ENCODE assay signal across 16 cellular contexts in the genomic region with DNA sequence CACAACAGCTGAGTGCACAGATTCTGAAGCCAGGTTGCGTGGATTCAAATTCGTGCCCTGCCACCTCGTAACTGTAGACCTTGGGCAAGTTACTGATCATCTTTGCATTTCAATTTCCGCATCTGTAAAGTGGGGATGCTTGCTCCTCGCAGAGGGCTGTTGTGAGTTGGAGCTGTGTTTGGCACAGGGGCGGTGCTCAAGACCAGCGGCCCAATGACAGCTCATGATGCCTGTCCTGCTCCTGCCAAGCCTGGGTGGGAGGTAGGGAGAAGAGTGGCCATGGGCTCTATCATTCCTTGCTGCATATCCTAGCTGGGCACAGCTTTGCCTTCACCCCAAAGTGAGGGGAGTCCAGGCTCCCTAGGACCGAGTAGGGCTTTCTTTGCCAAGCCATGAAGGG. TPM values are rescaled to one million over a fixed set of nuclear protein-coding genes. Genes with fewer than 3 reads are reported as not detected.
DNase-seq lines count a peak whose midpoint lies in the region; ATAC-seq, FAIRE-seq and TF ChIP-seq lines count a peak whose summit lies in the region.
"Had no signal": no experiment of that assay in that cellular context is flagged by ENCODE, and none has a peak within 500 bp of the region (broad histone marks: within the 10 kb centered on the region; RNA-seq: fewer than 3 reads in every experiment).

No MANE protein-coding gene starts in this region.

- no peak overlapping the region for H3K4me3 ChIP-seq in Panc1 (ENCODE audit: low read depth in 2 of 2, low read length in 2 of 2)
- H3K4me3 ChIP-seq in osteoblast (ENCODE audit: insufficient read depth, low read length): no peak overlapping the region
- no peak overlapping the region for H3K4me3 ChIP-seq in pancreas

- WGBS in pancreas, 2 donors: 89% methylated on average over 8 of the region's 8 CpGs

- H3K79me2 ChIP-seq in osteoblast (ENCODE audit: insufficient read depth, low read length): no peaks in the 10 kb centered on the region

- CTCF ChIA-PET in Panc1 (lab: Charles Lee): no interaction called here

- no TSS peak for BruUV-seq in Panc1 (replicated peaks; lab: Mats Ljungman, UMichigan)

- no peak overlapping the region for H2AFZ ChIP-seq in osteoblast (ENCODE audit: low read length)

- H3K36me3 ChIP-seq in Panc1 (ENCODE audit: control insufficient read depth, insufficient read depth, low read length): no peaks in the 10 kb centered on the region
- H3K36me3 ChIP-seq in osteoblast (ENCODE audit: insufficient read depth, low read length): peaks cover 3% of the 10 kb centered on the region
- H3K36me3 ChIP-seq in pancreas: no peaks in the 10 kb centered on the region

- no peaks in the 10 kb centered on the region for H3K9me3 ChIP-seq in Panc1 (ENCODE audit: control insufficient read depth, insufficient read depth, low read depth, low read length)
- no peaks in the 10 kb centered on the region for H3K9me3 ChIP-seq in osteoblast (ENCODE audit: low read depth, low read length)
- H3K9me3 ChIP-seq in pancreas: no peaks in the 10 kb centered on the region

- ATAC-seq in Panc1: 0 out of 2 replicates have a peak, but pooled peaks have one; percentile 14
- no peak for ATAC-seq in pancreas
- ATAC-seq in HG03457 (IDR thresholded peaks at IDR 0.05; ENCODE audit: unreplicated experiment): no peak

- POLR2A ChIA-PET in Panc1 (lab: Charles Lee): no interaction called here

- DNase-seq in Panc1 (ENCODE audit: low read depth, low spot score): no peak
- DNase-seq in cerebellar cortex (ENCODE audit: low spot score): peak; percentile 55
- DNase-seq in osteoblast (ENCODE audit: insufficient read length, low spot score, missing footprints): peak; percentile 81
- DNase-seq in SW 1271 (lab: John Stamatoyannopoulos, UW): no peak
- no peak for DNase-seq in KBM-7
- DNase-seq in pancreas: no peak
- DNase-seq: CD8-positive, alpha-beta memory T cell; H9; NCI-H1694; NCI-H2107; NCI-H345; NCI-H69; NK-92 treated with Interleukin-12 subunit alpha and Interleukin-12 subunit beta, amount 100 ng/mL, for 24 hours had no signal

- H3K27ac ChIP-seq in Panc1 (ENCODE audit: low read length): no peak overlapping the region
- peak overlapping the region; percentile 42 for H3K27ac ChIP-seq in osteoblast (ENCODE audit: low read depth, low read length)
- no peak overlapping the region for H3K27ac ChIP-seq in pancreas

- TF ChIP-seq CTCF in Panc1 (IDR thresholded peaks at IDR 0.05) (no peak), osteoblast (IDR thresholded peaks at IDR 0.05; ENCODE audit: extremely low read depth, low read depth, low read length) (no peak), pancreas (IDR thresholded peaks at IDR 0.05) (no peak)

- intact Hi-C loops in Panc1 (cut with micrococcal nuclease; ENCODE audit: unreplicated experiment) (no loop called here), pancreas (cut with DNase I) (no loop called here)

- FAIRE-seq in pancreas (lab: Jason Lieb, UNC): no peak

- H3K4me1 ChIP-seq in Panc1 (ENCODE audit: control insufficient read depth, insufficient read depth, low read length): no peaks in the 10 kb centered on the region; the same call in 1 of the 2 replicates
- peaks cover 21% of the 10 kb centered on the region for H3K4me1 ChIP-seq in osteoblast (ENCODE audit: insufficient read depth, low read length)
- H3K4me1 ChIP-seq in pancreas: no peaks in the 10 kb centered on the region

- no peaks in the 10 kb centered on the region for H4K20me1 ChIP-seq in osteoblast (ENCODE audit: insufficient read depth, low read length)

- in situ Hi-C loops in Panc1 (cut with HindIII; ENCODE audit: low pct_unique_long_range_greater_than_20kb, low sequenced_read_pairs) (no loop called here), KBM-7 (cut with MboI; ENCODE audit: low pct_unique_long_range_greater_than_20kb, low sequenced_read_pairs) (no loop called here)

- no peaks in the 10 kb centered on the region for H3K27me3 ChIP-seq in Panc1 (ENCODE audit: control insufficient read depth, insufficient read depth, low read length)
- H3K27me3 ChIP-seq in osteoblast (ENCODE audit: insufficient read depth, low read length): no peaks in the 10 kb centered on the region
- no peaks in the 10 kb centered on the region for H3K27me3 ChIP-seq in pancreas

- peak overlapping the region; percentile 37 for H3K4me2 ChIP-seq in osteoblast (ENCODE audit: insufficient read depth, low read length)

RNA-seq across cellular contexts. Expression of a gene that starts 12.6 kb away (rescaled TPM):
- total RNA-seq in Panc1 (2021; ENCODE audit: unreplicated experiment): 0.57 TPM
- 0.23 TPM for polyA plus RNA-seq in Panc1 (2012; ENCODE audit: insufficient read length)
- total RNA-seq in osteoblast: 1.8 and 3.3 TPM in 2 replicates
- total RNA-seq in pancreas: under 1 TPM; 0.19 to 0.62 (median 0.23) TPM
- polyA plus RNA-seq in pancreas: 1 to 10 TPM in 1 of 2 donors, under 1 TPM in 1; 0.42 to 1.1 TPM
- total RNA-seq: Daoy had no signal
- polyA plus RNA-seq: CD8-positive, alpha-beta memory T cell; IgD-negative memory B cell had no signal

Comparison
In these comparisons a context has a peak if more than half of its experiments do, and no peak if none do; other contexts are left out.
1. DNase-seq: peak in cerebellar cortex (single experiment) and osteoblast (single experiment); none in Panc1 (single experiment), SW 1271 (0 of 2), KBM-7 (single experiment) and pancreas (0 of 6).